26 cellular contexts compared by ENCODE assay signal in genomic region chr1:234643850-234644134, GRCh38.
"Had no signal": no experiment of that assay in that cellular context is flagged by ENCODE, and none has a peak within 500 bp of the region (broad histone marks: within the 10 kb centered on the region; RNA-seq: fewer than 3 reads in every experiment).

No MANE protein-coding gene starts in this region.

- H3K4me2 ChIP-seq: neural progenitor cell had no signal

- H3K27ac ChIP-seq: epithelial cell of prostate, esophagus squamous epithelium, left ventricle myocardium inferior, neural progenitor cell, skin epidermis, tibial artery had no signal

- H3K4me1 ChIP-seq: neural progenitor cell, tibial artery had no signal

- H2AFZ ChIP-seq: neural progenitor cell had no signal

- H3K4me3 Mint-ChIP-seq: activated naive CD8-positive, alpha-beta T cell; activated T-cell treated with anti-CD3 and anti-CD28 coated beads, Interleukin-2, amount 50 U/mL, for 72 hours; naive thymus-derived CD4-positive, alpha-beta T cell; neural progenitor cell; stimulated activated effector memory CD8-positive, alpha-beta T cell treated with anti-CD3 and anti-CD28 coated beads, Interleukin-12 subunit alpha, Interleukin-12 subunit beta, amount 100 ng/mL, for 72 hours; stimulated activated naive CD8-positive, alpha-beta T cell treated with anti-CD3 and anti-CD28 coated beads, Interleukin-15, amount 100 ng/mL, for 72 hours; T-helper 2 cell treated with Interferon-gamma antibody and Interleukin-4, amounts not matched to agents 5 μg/mL and 100 μg/mL, for 36 hours had no signal

- ATAC-seq: activated T-cell treated with anti-CD3 and anti-CD28 coated beads, Interleukin-2, amount 50 U/mL, for 72 hours; heart right ventricle; naive thymus-derived CD4-positive, alpha-beta T cell; sciatic nerve; stimulated activated effector memory CD8-positive, alpha-beta T cell treated with anti-CD3 and anti-CD28 coated beads, Interleukin-12 subunit alpha, Interleukin-12 subunit beta, amount 100 ng/mL, for 72 hours; stimulated activated naive CD8-positive, alpha-beta T cell treated with anti-CD3 and anti-CD28 coated beads, Interleukin-15, amount 100 ng/mL, for 72 hours had no signal

- H3K9me3 ChIP-seq: esophagus squamous epithelium, tibial artery had no signal

- H3K27me3 ChIP-seq: esophagus squamous epithelium, heart right ventricle, neural progenitor cell, tibial artery had no signal

- H3K27ac Mint-ChIP-seq: activated naive CD8-positive, alpha-beta T cell; activated T-cell treated with anti-CD3 and anti-CD28 coated beads, Interleukin-2, amount 50 U/mL, for 72 hours; naive thymus-derived CD4-positive, alpha-beta T cell; neural progenitor cell; stimulated activated effector memory CD8-positive, alpha-beta T cell treated with anti-CD3 and anti-CD28 coated beads, Interleukin-12 subunit alpha, Interleukin-12 subunit beta, amount 100 ng/mL, for 72 hours; stimulated activated naive CD8-positive, alpha-beta T cell treated with anti-CD3 and anti-CD28 coated beads, Interleukin-15, amount 100 ng/mL, for 72 hours; T-helper 2 cell treated with Interferon-gamma antibody and Interleukin-4, amounts not matched to agents 5 μg/mL and 100 μg/mL, for 36 hours had no signal

- H3K4me3 ChIP-seq: esophagus squamous epithelium, heart right ventricle, left ventricle myocardium inferior, neural progenitor cell, skin epidermis, tibial artery had no signal

- H3K27me3 Mint-ChIP-seq: activated naive CD8-positive, alpha-beta T cell; stimulated activated naive CD8-positive, alpha-beta T cell treated with anti-CD3 and anti-CD28 coated beads, Interleukin-15, amount 100 ng/mL, for 72 hours had no signal

- H3K36me3 ChIP-seq: esophagus squamous epithelium, heart right ventricle, left ventricle myocardium inferior, neural progenitor cell, tibial artery had no signal

- H3K9me3 Mint-ChIP-seq: neural progenitor cell had no signal

- H3K36me3 Mint-ChIP-seq: neural progenitor cell; stimulated activated effector memory CD8-positive, alpha-beta T cell treated with anti-CD3 and anti-CD28 coated beads, Interleukin-12 subunit alpha, Interleukin-12 subunit beta, amount 100 ng/mL, for 72 hours had no signal

- H3K4me1 Mint-ChIP-seq: stimulated activated naive CD8-positive, alpha-beta T cell treated with anti-CD3 and anti-CD28 coated beads, Interleukin-15, amount 100 ng/mL, for 72 hours had no signal

- DNase-seq: activated CD4-positive, alpha-beta T cell treated with anti-CD3 and anti-CD28 coated beads for 4 hours; activated CD4-positive, alpha-beta T cell treated with anti-CD3 and anti-CD28 coated beads, Interleukin-2, amount 50 U/mL, for 4 hours; activated CD4-positive, CD25-positive, alpha-beta regulatory T cell; activated naive CD4-positive, alpha-beta T cell; activated T-cell treated with anti-CD3 and anti-CD28 coated beads for 4 hours; activated T-cell treated with anti-CD3 and anti-CD28 coated beads, Interleukin-2, amount 50 U/mL, for 72 hours; anterior cingulate cortex; effector CD8-positive, alpha-beta T cell; esophagus squamous epithelium; foreskin melanocyte; heart right ventricle; left ventricle myocardium inferior; midbrain; naive thymus-derived CD4-positive, alpha-beta T cell; stimulated activated CD4-positive, alpha-beta T cell treated with anti-CD3 and anti-CD28 coated beads, Interleukin-12 subunit alpha, Interleukin-12 subunit beta, amount 100 ng/mL, for 4 hours; stimulated activated CD4-positive, alpha-beta T cell treated with anti-CD3 and anti-CD28 coated beads, Interleukin-4, amount 100 ng/mL, for 1 hour; stimulated activated naive CD8-positive, alpha-beta T cell treated with anti-CD3 and anti-CD28 coated beads, Interleukin-15, amount 100 ng/mL, for 72 hours; T-helper 1 cell; tibial artery had no signal
